Comparison of ENCODE assay signal across 8 cellular contexts in genomic region chr1:226940029-226940805, GRCh38.
DNase-seq lines count a peak whose midpoint lies in the region; ATAC-seq lines count a peak whose summit lies in the region.

COQ8A (plus strand) TSS chr1:226940294; CDS start chr1:226961386, 21,092 bp downstream.

- peaks cover 5% of the 10 kb centered on the region for H3K9me3 Mint-ChIP-seq in central memory CD8-positive, alpha-beta T cell

- peak within 1 kb of the TSS; percentile 96 for H3K27ac Mint-ChIP-seq in central memory CD8-positive, alpha-beta T cell (ENCODE audit: low read depth)

- ATAC-seq in GM19035 (IDR thresholded peaks at IDR 0.05; ENCODE audit: unreplicated experiment) (peak; percentile 94), HG03378 (IDR thresholded peaks at IDR 0.05; ENCODE audit: unreplicated experiment) (peak; percentile 95)
- peak; percentile 96 to 97 for ATAC-seq in activated CD4-positive, CD25-positive, alpha-beta regulatory T cell treated with anti-CD3 and anti-CD28 coated beads, Interleukin-2, amount 50 U/mL, for 24 hours
- peak; percentile 94 for ATAC-seq in central memory CD8-positive, alpha-beta T cell (replicated peaks; ENCODE audit: extremely low read depth, poor library complexity, severe bottlenecking)

- peak within 1 kb of the TSS; percentile 81 for H3K4me3 Mint-ChIP-seq in central memory CD8-positive, alpha-beta T cell

- H3K4me1 Mint-ChIP-seq in central memory CD8-positive, alpha-beta T cell: peaks cover 60% of the 10 kb centered on the region

- H3K27me3 Mint-ChIP-seq in central memory CD8-positive, alpha-beta T cell: no peaks in the 10 kb centered on the region

- peaks cover 21% of the 10 kb centered on the region for H3K36me3 Mint-ChIP-seq in central memory CD8-positive, alpha-beta T cell (ENCODE audit: insufficient read depth)

- DNase-seq in AG08395 (ENCODE audit: low spot score) (peak; percentile 99), NCI-H446 treated with DMSO at 0.1 percent for 48 hours (lab: John Stamatoyannopoulos, UW) (peak; percentile 99), inferior parietal cortex (ENCODE audit: extremely low spot score) (peak; percentile 100), smooth muscle cell of the brain vasculature (ENCODE audit: low read depth, low spot score) (peak; percentile 98)
- peak; percentile 96 to 99 for DNase-seq in central memory CD8-positive, alpha-beta T cell (ENCODE audit: low spot score in 2 of 2)

Comparison
In these comparisons a context has a peak if more than half of its experiments do, and no peak if none do; other contexts are left out.
1. Peak in every context shown above with its lines: DNase-seq and ATAC-seq.